Comparison of ENCODE assay signal across 10 cellular contexts in the genomic region with DNA sequence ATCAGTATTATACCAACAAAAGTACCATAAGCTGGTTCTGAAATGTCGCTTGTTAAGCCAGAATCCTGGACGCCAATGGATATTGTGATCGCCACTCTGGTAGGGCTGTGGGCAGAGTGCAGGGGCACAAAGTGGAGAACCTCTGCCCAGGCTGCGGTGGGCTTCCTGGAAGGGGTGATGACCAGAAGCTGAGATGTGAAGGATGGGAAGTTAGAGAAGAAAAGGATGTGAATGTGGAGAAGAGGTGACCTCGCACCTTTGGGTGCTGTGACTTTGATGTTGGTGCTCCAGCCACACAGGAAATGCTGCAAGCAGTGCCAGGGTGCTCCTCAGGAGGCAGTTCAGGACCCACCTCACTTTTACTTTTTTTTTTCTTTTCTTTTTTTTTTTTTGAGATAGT.
"Had no signal": no experiment of that assay in that cellular context is flagged by ENCODE, and none has a peak within 500 bp of the region (broad histone marks: within the 10 kb centered on the region; RNA-seq: fewer than 3 reads in every experiment).

No MANE protein-coding gene starts in this region.

- H3K27ac ChIP-seq: GM23248 had no signal

- H3K9me3 ChIP-seq: HAP-1 had no signal

- FAIRE-seq: HTR-8/SVneo, K562 had no signal

- H2AFZ ChIP-seq: GM23248 had no signal

- H3K9ac ChIP-seq: GM23248 had no signal

- H3K4me3 ChIP-seq: GM23248, HAP-1, K562 had no signal

- H3K4me3 Mint-ChIP-seq: HFFc6 had no signal

- H3K9me3 Mint-ChIP-seq: HFFc6 had no signal

- DNase-seq: GM23248, GOT3, H7, HFFc6, IMR-90, KG1 had no signal

- H3K27ac Mint-ChIP-seq: HFFc6 had no signal

- ATAC-seq: HCT116, K562 had no signal

- H3K36me3 ChIP-seq: HAP-1 had no signal
